ENCODE assay signal across 19 cellular contexts in the genomic region with DNA sequence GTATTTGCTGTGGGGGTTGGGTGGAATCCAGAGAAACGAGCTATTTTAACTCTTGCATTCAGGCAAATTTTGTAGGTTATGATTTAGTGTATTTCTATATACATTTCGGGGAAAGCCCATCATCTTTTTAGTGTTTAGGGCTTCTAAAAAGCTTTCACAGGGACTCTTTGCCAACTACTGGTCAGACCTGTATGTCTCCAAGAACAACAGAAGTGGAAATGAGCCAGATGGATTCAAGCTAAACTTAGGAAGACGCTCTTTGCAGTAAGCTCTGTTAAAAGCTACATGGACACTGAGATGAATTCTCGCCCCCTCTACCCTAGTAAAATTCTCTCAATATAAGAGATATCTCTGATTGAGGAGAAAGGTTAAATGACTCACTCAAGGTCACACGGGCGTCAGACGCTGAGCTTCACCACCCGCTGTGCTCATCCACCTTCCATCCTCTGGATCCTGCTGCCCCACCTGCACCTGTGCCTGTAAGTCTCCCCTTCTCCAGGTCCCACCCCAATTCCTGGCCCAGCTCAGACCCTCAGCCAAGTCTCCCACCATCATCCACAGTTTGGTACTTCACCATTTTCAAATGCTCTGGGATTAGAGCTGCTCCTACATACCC.
DNase-seq lines count a peak whose midpoint lies in the region; ATAC-seq, FAIRE-seq and TF ChIP-seq lines count a peak whose summit lies in the region.
"Had no signal": no experiment of that assay in that cellular context is flagged by ENCODE, and none has a peak within 500 bp of the region (broad histone marks: within the 10 kb centered on the region; RNA-seq: fewer than 3 reads in every experiment).

No MANE protein-coding gene starts in this region.

- H4K20me1 ChIP-seq in HepG2 (ENCODE audit: insufficient read depth, low read length): no peaks in the 10 kb centered on the region
- H4K20me1 ChIP-seq in GM23338 (replicated peaks; ENCODE audit: insufficient read depth): no peaks in the 10 kb centered on the region

- H3K4me3 Mint-ChIP-seq in glutamatergic neuron (ENCODE audit: unreplicated experiment): no peak overlapping the region
- no peak overlapping the region for H3K4me3 Mint-ChIP-seq in GM23338
- H3K4me3 Mint-ChIP-seq: activated naive CD4-positive, alpha-beta T cell treated with anti-CD3 and anti-CD28 coated beads, Interleukin-2, amount 50 U/mL, for 24 hours; CD8-positive, alpha-beta memory T cell; mesothelial cell of epicardium had no signal

- H3K4me2 ChIP-seq in HepG2 (ENCODE audit: low read depth, low read length): 0 out of 2 replicates have a peak overlapping the region, but pooled peaks have one; percentile 10
- no peak overlapping the region for H3K4me2 ChIP-seq in GM23338

- no peak for FAIRE-seq in HepG2 (lab: Jason Lieb, UNC)
- FAIRE-seq: keratinocyte had no signal

- H3K36me3 Mint-ChIP-seq in glutamatergic neuron (ENCODE audit: unreplicated experiment) (peaks cover 5% of the 10 kb centered on the region), GM23338 (ENCODE audit: low read depth) (no peaks in the 10 kb centered on the region)
- H3K36me3 Mint-ChIP-seq: activated naive CD4-positive, alpha-beta T cell treated with anti-CD3 and anti-CD28 coated beads, Interleukin-2, amount 50 U/mL, for 24 hours; CD8-positive, alpha-beta memory T cell; mesothelial cell of epicardium had no signal

- TF ChIP-seq EP300 in HepG2 (IDR thresholded peaks at IDR 0.05; ENCODE audit: low read depth in 2 of 2, low read length in 2 of 2): no peak
- no peak for TF ChIP-seq EP300 in HepG2 (CRISPR knock-in tag; IDR thresholded peaks at IDR 0.05; ENCODE audit: borderline replicate concordance)

- no peak overlapping the region for H2AFZ ChIP-seq in HepG2 (ENCODE audit: low read length)
- no peak overlapping the region for H2AFZ ChIP-seq in GM23338

- peaks cover 0 to 3% of the 10 kb centered on the region in 2 experiments; a peak in 1 of 5 replicates for H3K27me3 ChIP-seq in HepG2 (ENCODE audit: control insufficient read depth in 1 of 2, insufficient read depth in 2 of 2, low read length in 2 of 2)
- no peaks in the 10 kb centered on the region for H3K27me3 ChIP-seq in right lobe of liver
- no peaks in the 10 kb centered on the region for H3K27me3 ChIP-seq in GM23338 (ENCODE audit: insufficient read depth)

- H3K27me3 Mint-ChIP-seq in glutamatergic neuron (ENCODE audit: unreplicated experiment) (peaks cover 6% of the 10 kb centered on the region), GM23338 (ENCODE audit: insufficient read depth, low read depth, poor library complexity) (peaks cover 9% of the 10 kb centered on the region)
- H3K27me3 Mint-ChIP-seq: activated naive CD4-positive, alpha-beta T cell treated with anti-CD3 and anti-CD28 coated beads, Interleukin-2, amount 50 U/mL, for 24 hours had no signal

- 18% methylated on average over 8 of the region's 8 CpGs for WGBS in HepG2 (ENCODE audit: low lambda C conversion rate)
- 38% methylated on average over 8 of the region's 8 CpGs for WGBS in right lobe of liver (ENCODE audit: insufficient coverage, low coverage, low lambda C conversion rate, missing lambda C conversion rate)

- H3K27ac ChIP-seq in HepG2 (ENCODE audit: extremely low read length, insufficient read depth, low read length): no peak overlapping the region
- no peak overlapping the region for H3K27ac ChIP-seq in right lobe of liver
- H3K27ac ChIP-seq in GM23338 (ENCODE audit: low read depth): no peak overlapping the region
- H3K27ac ChIP-seq: dorsolateral prefrontal cortex, esophagus muscularis mucosa, stomach had no signal

- BruUV-seq in HepG2 (replicated peaks; lab: Mats Ljungman, UMichigan): no TSS peak

- H3K36me3 ChIP-seq in HepG2 (replicated peaks in 1 of 2; ENCODE audit: control insufficient read depth in 1 of 2, insufficient read depth in 2 of 2, low read length in 2 of 2): no peaks in the 10 kb centered on the region
- H3K36me3 ChIP-seq in right lobe of liver: no peaks in the 10 kb centered on the region
- no peaks in the 10 kb centered on the region for H3K36me3 ChIP-seq in GM23338 (ENCODE audit: insufficient read depth)
- H3K36me3 ChIP-seq: esophagus muscularis mucosa, stomach had no signal

- no peaks in the 10 kb centered on the region for H3F3A ChIP-seq in GM23338 (replicated peaks; ENCODE audit: low read depth)

- H3K9me3 ChIP-seq in HepG2 (ENCODE audit: low read length) (no peaks in the 10 kb centered on the region), right lobe of liver (no peaks in the 10 kb centered on the region)
- H3K9me3 ChIP-seq: esophagus muscularis mucosa, stomach had no signal

- POLR2A ChIA-PET in HepG2 (lab: Yijun Ruan, JAX): no interaction called here

- TF ChIP-seq POLR2A in HepG2 (IDR thresholded peaks at IDR 0.05; ENCODE audit: insufficient read depth in 1 of 2, low read depth in 2 of 2, low read length in 2 of 2): no peak
- no peak for TF ChIP-seq POLR2A in right lobe of liver (IDR thresholded peaks at IDR 0.05)

- no peaks in the 10 kb centered on the region for H3K79me2 ChIP-seq in HepG2 (ENCODE audit: insufficient read depth, low read length)
- H3K79me2 ChIP-seq in GM23338 (replicated peaks; ENCODE audit: insufficient read depth): no peaks in the 10 kb centered on the region

- no peak for TF ChIP-seq RAD21 in HepG2 (CRISPR knock-in tag; IDR thresholded peaks at IDR 0.05)

- H3K27ac Mint-ChIP-seq in glutamatergic neuron (ENCODE audit: unreplicated experiment) (peak overlapping the region; percentile 50), GM23338 (no peak overlapping the region)
- H3K27ac Mint-ChIP-seq: activated naive CD4-positive, alpha-beta T cell treated with anti-CD3 and anti-CD28 coated beads, Interleukin-2, amount 50 U/mL, for 24 hours; CD8-positive, alpha-beta memory T cell; mesothelial cell of epicardium had no signal

- CTCF ChIA-PET in HepG2 (lab: Yijun Ruan, JAX; ENCODE audit: low intra/inter-chr PET ratio, low total read pairs): no interaction called here

- DNase-seq in HepG2 (ENCODE audit: low spot score) (no peak), right lobe of liver (no peak), amniotic epithelial cell (ENCODE audit: low read depth) (peak; percentile 3), glutamatergic neuron (no peak), NCI-H1105 (lab: John Stamatoyannopoulos, UW) (no peak), GM23338 (ENCODE audit: low spot score) (no peak)
- no peak for DNase-seq in stimulated activated CD4-positive, alpha-beta T cell treated with anti-CD3 and anti-CD28 coated beads, Interleukin-1b, Interleukin-23, amount 100 ng/mL, for 48 hours
- DNase-seq: CD8-positive, alpha-beta memory T cell; dorsolateral prefrontal cortex; NCI-H2029; NCI-H748 treated with DMSO at 0.1 percent for 48 hours; stomach; T-helper 9 cell had no signal

- no peaks in the 10 kb centered on the region for H3K9me2 ChIP-seq in GM23338 (ENCODE audit: insufficient read depth)

- H3K9me3 Mint-ChIP-seq in glutamatergic neuron (ENCODE audit: unreplicated experiment) (peaks cover 6% of the 10 kb centered on the region), GM23338 (no peaks in the 10 kb centered on the region)
- H3K9me3 Mint-ChIP-seq: activated naive CD4-positive, alpha-beta T cell treated with anti-CD3 and anti-CD28 coated beads, Interleukin-2, amount 50 U/mL, for 24 hours; CD8-positive, alpha-beta memory T cell; mesothelial cell of epicardium had no signal

- no peak overlapping the region for H3K9ac ChIP-seq in HepG2 (ENCODE audit: insufficient read depth, low read depth, low read length)

- in situ Hi-C loops in HepG2 (cut with HindIII; ENCODE audit: extremely low pct_ligation_motif_present, low pct_unique_long_range_greater_than_20kb): no loop called here

- H3K4me3 ChIP-seq in HepG2 (replicated peaks in 1 of 3; ENCODE audit: insufficient read depth in 1 of 3, low read depth in 2 of 3, low read length in 3 of 3): no peak overlapping the region
- no peak overlapping the region for H3K4me3 ChIP-seq in right lobe of liver
- H3K4me3 ChIP-seq in GM23338: no peak overlapping the region
- H3K4me3 ChIP-seq: dorsolateral prefrontal cortex, esophagus muscularis mucosa, stomach had no signal

- H3K4me1 Mint-ChIP-seq in glutamatergic neuron (ENCODE audit: low read depth, unreplicated experiment) (peaks cover 36% of the 10 kb centered on the region), GM23338 (peaks cover 55% of the 10 kb centered on the region)
- H3K4me1 Mint-ChIP-seq: activated naive CD4-positive, alpha-beta T cell treated with anti-CD3 and anti-CD28 coated beads, Interleukin-2, amount 50 U/mL, for 24 hours; CD8-positive, alpha-beta memory T cell had no signal

- intact Hi-C loops in HepG2 (cut with micrococcal nuclease; ENCODE audit: unreplicated experiment) (no loop called here), right lobe of liver (cut with DNase I) (no loop called here)

- H3K4me1 ChIP-seq in HepG2 (ENCODE audit: insufficient read depth, low read length): peaks cover 19% of the 10 kb centered on the region
- no peaks in the 10 kb centered on the region for H3K4me1 ChIP-seq in right lobe of liver
- H3K4me1 ChIP-seq in GM23338 (ENCODE audit: insufficient read depth): peaks cover 41% of the 10 kb centered on the region
- H3K4me1 ChIP-seq: esophagus muscularis mucosa, stomach had no signal

- ATAC-seq in HepG2 (peak; percentile 8; the same call in 2 of the 3 replicates), right lobe of liver (no peak), GM23338 (no peak), GM21447 (IDR thresholded peaks at IDR 0.05; ENCODE audit: unreplicated experiment) (no peak)
- ATAC-seq: Panc1 had no signal

- TF ChIP-seq CTCF in HepG2 (CRISPR knock-in tag; IDR thresholded peaks at IDR 0.05) (no peak), right lobe of liver (IDR thresholded peaks at IDR 0.05) (no peak), glutamatergic neuron (IDR thresholded peaks at IDR 0.05; ENCODE audit: partially characterized antibody, unreplicated experiment) (no peak), GM23338 (conservative IDR thresholded peaks at IDR 0.05; ENCODE audit: low read depth in 2 of 2) (no peak)
